Comparison of ENCODE assay signal across 8 cellular contexts in the genomic region with DNA sequence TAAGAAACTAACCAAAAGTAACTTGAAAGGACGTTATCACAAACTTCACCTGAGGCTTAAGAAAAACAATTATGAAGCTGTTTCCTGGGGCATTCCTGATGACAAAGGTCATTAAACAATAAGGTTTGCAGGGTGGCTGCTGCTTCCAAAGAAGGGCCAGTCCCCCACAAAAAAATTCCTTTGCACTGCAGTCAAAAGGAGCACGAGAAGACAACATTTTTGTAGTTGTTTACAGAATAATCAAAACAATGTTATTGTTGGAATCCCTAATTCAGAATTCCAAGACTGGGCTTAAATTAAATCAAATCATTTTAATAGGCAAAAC. TPM values are rescaled to one million over a fixed set of nuclear protein-coding genes. Genes with fewer than 3 reads are reported as not detected.
DNase-seq lines count a peak whose midpoint lies in the region; ATAC-seq and TF ChIP-seq lines count a peak whose summit lies in the region.
"Had no signal": no experiment of that assay in that cellular context is flagged by ENCODE, and none has a peak within 500 bp of the region (broad histone marks: within the 10 kb centered on the region; RNA-seq: fewer than 3 reads in every experiment).

No MANE protein-coding gene starts in this region.

- no peak for TF ChIP-seq CTCF in HFFc6 (IDR thresholded peaks at IDR 0.05)

- H3K27me3 Mint-ChIP-seq in HFFc6 (ENCODE audit: insufficient read depth): no peaks in the 10 kb centered on the region; the same call in 1 of the 2 replicates
- peaks cover 3% of the 10 kb centered on the region for H3K27me3 Mint-ChIP-seq in activated T-helper 1 cell treated with anti-CD3 and anti-CD28 coated beads, Interleukin-12 subunit alpha, Interleukin-12 subunit beta, Interleukin-2, Interleukin-4 antibody, amounts not matched to agents 30 ng/mL and 10 ng/mL and 1 ng/mL, durations not matched to agents 14 hours and 24 hours and 36 hours (ENCODE audit: insufficient read depth)
- H3K27me3 Mint-ChIP-seq in stimulated activated memory B cell treated with anti-CD40 and anti-IgM and Interleukin-4, amounts not matched to agents 10 μg/mL and 1 μg/mL and 100 μg/mL, for 72 hours: no peaks in the 10 kb centered on the region

- peaks cover 36% of the 10 kb centered on the region for H3K4me1 ChIP-seq in iPS-18a (ENCODE audit: control insufficient read depth, low read depth, low read length)

- ATAC-seq in stimulated activated memory B cell treated with anti-CD40 and anti-IgM and Interleukin-4, amounts not matched to agents 10 μg/mL and 1 μg/mL and 100 μg/mL, for 72 hours: no peak
- ATAC-seq in HG03025 (IDR thresholded peaks at IDR 0.05; ENCODE audit: low FRiP score, unreplicated experiment) (no peak), GM21423 (IDR thresholded peaks at IDR 0.05; ENCODE audit: unreplicated experiment) (no peak)

- H3K27ac ChIP-seq in iPS-18a (ENCODE audit: low read length): peak overlapping the region; percentile 96
- H3K27ac ChIP-seq: KMS-11 had no signal

- peak overlapping the region; percentile 93 for H3K9ac ChIP-seq in iPS-18a (ENCODE audit: low read length)
- H3K9ac ChIP-seq: KMS-11 had no signal

- H3K4me3 ChIP-seq in iPS-18a (ENCODE audit: low read length): peak overlapping the region; percentile 64

- peak overlapping the region; percentile 84 for H3K27ac Mint-ChIP-seq in HFFc6
- peak overlapping the region; percentile 74 for H3K27ac Mint-ChIP-seq in activated T-helper 1 cell treated with anti-CD3 and anti-CD28 coated beads, Interleukin-12 subunit alpha, Interleukin-12 subunit beta, Interleukin-2, Interleukin-4 antibody, amounts not matched to agents 30 ng/mL and 10 ng/mL and 1 ng/mL, durations not matched to agents 14 hours and 24 hours and 36 hours
- H3K27ac Mint-ChIP-seq in stimulated activated memory B cell treated with anti-CD40 and anti-IgM and Interleukin-4, amounts not matched to agents 10 μg/mL and 1 μg/mL and 100 μg/mL, for 72 hours: peak overlapping the region; percentile 54

- peak overlapping the region; percentile 66 for H3K4me3 Mint-ChIP-seq in HFFc6
- H3K4me3 Mint-ChIP-seq in activated T-helper 1 cell treated with anti-CD3 and anti-CD28 coated beads, Interleukin-12 subunit alpha, Interleukin-12 subunit beta, Interleukin-2, Interleukin-4 antibody, amounts not matched to agents 30 ng/mL and 10 ng/mL and 1 ng/mL, durations not matched to agents 14 hours and 24 hours and 36 hours: peak overlapping the region; percentile 61
- no peak overlapping the region for H3K4me3 Mint-ChIP-seq in stimulated activated memory B cell treated with anti-CD40 and anti-IgM and Interleukin-4, amounts not matched to agents 10 μg/mL and 1 μg/mL and 100 μg/mL, for 72 hours

- no peaks in the 10 kb centered on the region for H3K36me3 ChIP-seq in iPS-18a (ENCODE audit: control insufficient read depth, low read depth, low read length)

- intact Hi-C loops in activated T-helper 1 cell treated with anti-CD3 and anti-CD28 coated beads, Interleukin-12 subunit alpha, Interleukin-12 subunit beta, Interleukin-2, Interleukin-4 antibody, amounts not matched to agents 30 ng/mL and 10 ng/mL and 1 ng/mL, durations not matched to agents 14 hours and 24 hours and 36 hours (cut with micrococcal nuclease): no loop called here

- H3K9me3 ChIP-seq in iPS-18a (ENCODE audit: control insufficient read depth, low read depth, low read length): no peaks in the 10 kb centered on the region

- H3K4me1 Mint-ChIP-seq in HFFc6 (ENCODE audit: low read depth): peaks cover 53% of the 10 kb centered on the region
- peaks cover 29% of the 10 kb centered on the region for H3K4me1 Mint-ChIP-seq in activated T-helper 1 cell treated with anti-CD3 and anti-CD28 coated beads, Interleukin-12 subunit alpha, Interleukin-12 subunit beta, Interleukin-2, Interleukin-4 antibody, amounts not matched to agents 30 ng/mL and 10 ng/mL and 1 ng/mL, durations not matched to agents 14 hours and 24 hours and 36 hours (ENCODE audit: low read depth)
- peaks cover 14% of the 10 kb centered on the region for H3K4me1 Mint-ChIP-seq in stimulated activated memory B cell treated with anti-CD40 and anti-IgM and Interleukin-4, amounts not matched to agents 10 μg/mL and 1 μg/mL and 100 μg/mL, for 72 hours

- no peaks in the 10 kb centered on the region for H3K9me3 Mint-ChIP-seq in HFFc6
- no peaks in the 10 kb centered on the region for H3K9me3 Mint-ChIP-seq in activated T-helper 1 cell treated with anti-CD3 and anti-CD28 coated beads, Interleukin-12 subunit alpha, Interleukin-12 subunit beta, Interleukin-2, Interleukin-4 antibody, amounts not matched to agents 30 ng/mL and 10 ng/mL and 1 ng/mL, durations not matched to agents 14 hours and 24 hours and 36 hours
- no peaks in the 10 kb centered on the region for H3K9me3 Mint-ChIP-seq in stimulated activated memory B cell treated with anti-CD40 and anti-IgM and Interleukin-4, amounts not matched to agents 10 μg/mL and 1 μg/mL and 100 μg/mL, for 72 hours

- no peaks in the 10 kb centered on the region for H3K36me3 Mint-ChIP-seq in HFFc6 (ENCODE audit: low read depth)
- no peaks in the 10 kb centered on the region for H3K36me3 Mint-ChIP-seq in activated T-helper 1 cell treated with anti-CD3 and anti-CD28 coated beads, Interleukin-12 subunit alpha, Interleukin-12 subunit beta, Interleukin-2, Interleukin-4 antibody, amounts not matched to agents 30 ng/mL and 10 ng/mL and 1 ng/mL, durations not matched to agents 14 hours and 24 hours and 36 hours (ENCODE audit: low read depth)
- H3K36me3 Mint-ChIP-seq in stimulated activated memory B cell treated with anti-CD40 and anti-IgM and Interleukin-4, amounts not matched to agents 10 μg/mL and 1 μg/mL and 100 μg/mL, for 72 hours: peaks cover 6% of the 10 kb centered on the region

- DNase-seq in HFFc6 (peak; percentile 7), superior temporal gyrus (ENCODE audit: extremely low spot score) (no peak)
- no peak for DNase-seq in activated T-helper 1 cell treated with anti-CD3 and anti-CD28 coated beads, Interleukin-12 subunit alpha, Interleukin-12 subunit beta, Interleukin-2, Interleukin-4 antibody, amounts not matched to agents 30 ng/mL and 10 ng/mL and 1 ng/mL, durations not matched to agents 14 hours and 24 hours and 36 hours (ENCODE audit: low spot score)

- H3K27me3 ChIP-seq in iPS-18a (ENCODE audit: control insufficient read depth, insufficient read depth, low read length): no peaks in the 10 kb centered on the region

RNA-seq across cellular contexts. Expression of gene USP54, which starts 0.4 kb away (rescaled TPM):
- 10 to 100 TPM in 5 of 6 experiments, 1 to 10 TPM in 1; 9.1 to 12.9 (median 10.7) TPM for total RNA-seq in HFFc6 (2021; fragmentation: NEBNext Ultra II Directional; extraction: Animal tissue kit (Norgen Biotek cat#: 25700))
- total RNA-seq in activated T-helper 1 cell treated with anti-CD3 and anti-CD28 coated beads, Interleukin-12 subunit alpha, Interleukin-12 subunit beta, Interleukin-2, Interleukin-4 antibody, amounts not matched to agents 30 ng/mL and 10 ng/mL and 1 ng/mL, durations not matched to agents 14 hours and 24 hours and 36 hours: 8.6 and 9.7 TPM in 2 replicates

RNA-seq across cellular contexts. Expression of gene MYOZ1, which starts 49.7 kb away (rescaled TPM):
- 1 to 10 TPM in 3 of 6 experiments, under 1 TPM in 3; 0.41 to 2.5 (median 0.90) TPM for total RNA-seq in HFFc6 (2021; fragmentation: NEBNext Ultra II Directional; extraction: Animal tissue kit (Norgen Biotek cat#: 25700))
- not detected in 2 replicates for total RNA-seq in activated T-helper 1 cell treated with anti-CD3 and anti-CD28 coated beads, Interleukin-12 subunit alpha, Interleukin-12 subunit beta, Interleukin-2, Interleukin-4 antibody, amounts not matched to agents 30 ng/mL and 10 ng/mL and 1 ng/mL, durations not matched to agents 14 hours and 24 hours and 36 hours
